Comparison of ENCODE assay signal across 1 cellular context in the genomic region with DNA sequence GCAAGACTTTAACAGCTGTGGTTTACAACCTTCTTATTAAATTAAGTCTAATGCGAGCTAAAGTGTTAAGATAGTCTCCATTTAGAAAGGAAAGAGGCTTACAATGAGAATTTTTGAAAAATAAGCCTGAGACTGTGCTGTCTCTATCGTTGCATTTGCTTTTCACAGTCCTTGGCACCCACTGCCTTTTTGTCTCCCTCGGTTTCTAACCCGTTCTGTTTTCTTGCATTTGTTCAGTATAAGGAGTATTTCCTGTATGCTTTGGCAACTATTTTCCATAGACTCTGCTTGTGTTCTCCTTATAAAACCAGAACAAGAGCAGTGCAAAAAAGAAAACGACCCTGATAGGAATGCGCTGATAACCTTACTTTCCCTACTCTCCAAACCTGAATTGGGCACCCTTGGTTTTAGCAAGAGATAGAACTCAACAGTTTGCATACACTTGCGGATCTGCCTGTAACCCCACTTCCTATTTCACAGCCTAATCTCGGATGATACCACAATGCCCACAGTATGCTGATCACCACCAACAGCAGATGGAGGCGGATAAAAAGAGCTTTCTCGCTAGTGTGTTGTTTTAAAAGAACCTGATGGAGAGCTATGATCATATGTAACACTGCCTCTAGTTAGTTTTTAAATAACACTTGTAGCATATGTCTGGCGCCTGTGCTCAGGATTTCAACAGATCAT.
A peak's percentile ranks its signal among the peaks of the same experiment; 100 is the strongest.
TF ChIP-seq lines count a peak whose summit lies in the region.

No MANE protein-coding gene starts in this region.

TF ChIP-seq in HepG2, 621 proteins besides CTCF, POLR2A, EP300 and RAD21 (continued from another document):
- TF ChIP-seq RAD51 (IDR thresholded peaks at IDR 0.05; ENCODE audit: borderline replicate concordance) (no peak), PAX8 (CRISPR knock-in tag; IDR thresholded peaks at IDR 0.05; ENCODE audit: borderline replicate concordance) (no peak), SAP130 (CRISPR knock-in tag; IDR thresholded peaks at IDR 0.05; ENCODE audit: low read depth) (0 out of 2 replicates have a peak, but pooled peaks have one; percentile 28), NR2C2 (CRISPR knock-in tag; IDR thresholded peaks at IDR 0.05; ENCODE audit: borderline replicate concordance) (no peak), POLR2G (IDR thresholded peaks at IDR 0.05; ENCODE audit: low read depth, low read length) (peak; percentile 47; the same call in 1 of the 2 replicates), ATF7-NPFF (CRISPR knock-in tag; IDR thresholded peaks at IDR 0.05; ENCODE audit: low read depth) (no peak)
- TF ChIP-seq, protein P1, sequence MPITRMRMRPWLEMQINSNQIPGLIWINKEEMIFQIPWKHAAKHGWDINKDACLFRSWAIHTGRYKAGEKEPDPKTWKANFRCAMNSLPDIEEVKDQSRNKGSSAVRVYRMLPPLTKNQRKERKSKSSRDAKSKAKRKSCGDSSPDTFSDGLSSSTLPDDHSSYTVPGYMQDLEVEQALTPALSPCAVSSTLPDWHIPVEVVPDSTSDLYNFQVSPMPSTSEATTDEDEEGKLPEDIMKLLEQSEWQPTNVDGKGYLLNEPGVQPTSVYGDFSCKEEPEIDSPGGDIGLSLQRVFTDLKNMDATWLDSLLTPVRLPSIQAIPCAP (CRISPR knock-in tag; IDR thresholded peaks at IDR 0.05; ENCODE audit: low read depth) = no peak
